In the genomic region with DNA sequence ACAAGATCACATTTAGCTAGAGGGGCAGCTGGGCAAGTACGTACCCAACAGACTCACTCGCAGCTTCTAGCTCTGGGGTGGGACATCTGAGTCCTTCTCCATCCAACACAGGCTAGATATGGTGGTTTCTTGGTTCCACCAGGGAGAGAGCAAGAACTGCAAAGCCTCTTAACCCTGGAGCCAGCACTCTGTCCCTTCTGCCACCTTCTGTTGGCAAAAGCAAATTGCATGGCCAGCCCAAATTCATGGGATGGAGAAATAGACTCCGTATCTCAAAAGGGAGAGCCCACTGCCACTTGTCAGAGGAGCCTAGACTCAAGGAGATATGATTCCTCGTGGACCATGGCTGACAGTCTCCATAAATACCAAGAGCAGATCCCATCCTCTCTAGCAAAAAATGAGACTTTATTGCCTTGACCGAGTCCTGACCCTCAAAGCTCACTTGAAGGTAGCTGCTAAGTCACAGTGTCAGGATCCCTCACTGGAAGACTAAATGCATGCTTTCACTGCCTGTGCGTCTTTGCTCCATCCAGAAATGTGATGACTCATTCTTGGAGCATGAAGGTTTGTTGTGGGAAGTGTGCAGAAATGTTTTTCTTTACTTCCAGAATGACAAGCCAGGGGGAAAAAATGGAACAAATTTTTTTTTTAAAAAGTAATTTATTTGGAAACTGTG, we compare ENCODE assay signal across 8 cellular contexts. TPM values are rescaled to one million over a fixed set of nuclear protein-coding genes. Genes with fewer than 3 reads are reported as not detected.
DNase-seq lines count a peak whose midpoint lies in the region; ATAC-seq, FAIRE-seq and TF ChIP-seq lines count a peak whose summit lies in the region.

No MANE protein-coding gene starts in this region.

- no peaks in the 10 kb centered on the region for H3K36me3 ChIP-seq in GM23338 (ENCODE audit: insufficient read depth)

- no peak for TF ChIP-seq EP300 in A549 (IDR thresholded peaks at IDR 0.05)

- H3K4me1 ChIP-seq in A549: peaks cover 10% of the 10 kb centered on the region
- no peaks in the 10 kb centered on the region for H3K4me1 ChIP-seq in GM23338 (ENCODE audit: insufficient read depth)

- no peaks in the 10 kb centered on the region for H3F3A ChIP-seq in GM23338 (replicated peaks; ENCODE audit: low read depth)

- H3K9me3 Mint-ChIP-seq in GM23338: peaks cover 34% of the 10 kb centered on the region
- H3K9me3 Mint-ChIP-seq in glutamatergic neuron (ENCODE audit: unreplicated experiment): no peaks in the 10 kb centered on the region

- H3K27ac Mint-ChIP-seq in GM23338: no peak overlapping the region
- no peak overlapping the region for H3K27ac Mint-ChIP-seq in glutamatergic neuron (ENCODE audit: unreplicated experiment)

- 47% methylated on average over 6 of the region's 6 CpGs for WGBS in A549 (ENCODE audit: missing lambda C conversion rate)

- CTCF ChIA-PET in A549 (lab: Yijun Ruan, JAX): interaction anchor here (0.7 to 5.6 kb wide), 7 partner anchors 10 to 203 kb away, joined by 3 to 37 read pairs (median 3); a partner anchor contains a TSS

- peak; percentile 36; the same call in 1 of the 3 replicates for TF ChIP-seq CTCF in A549 (IDR thresholded peaks at IDR 0.05)
- TF ChIP-seq CTCF in GM23338 (conservative IDR thresholded peaks at IDR 0.05; ENCODE audit: low read depth in 2 of 2): peak; percentile 62 to 85
- peak; percentile 21 for TF ChIP-seq CTCF in glutamatergic neuron (IDR thresholded peaks at IDR 0.05; ENCODE audit: partially characterized antibody, unreplicated experiment)

- ATAC-seq in A549 (peak; percentile 80 to 89), GM23338 (peak; percentile 92)

- no peaks in the 10 kb centered on the region for H3K79me2 ChIP-seq in GM23338 (replicated peaks; ENCODE audit: insufficient read depth)

- no peak overlapping the region for H2AFZ ChIP-seq in GM23338

- H3K27me3 ChIP-seq in GM23338 (ENCODE audit: insufficient read depth): no peaks in the 10 kb centered on the region

- peak; percentile 46 to 57 for DNase-seq in A549 (ENCODE audit: low read depth in 1 of 2, low spot score in 1 of 2)
- DNase-seq in GM23338 (ENCODE audit: low spot score): peak; percentile 69
- DNase-seq in RPMI8226: peak; percentile 29
- DNase-seq in glutamatergic neuron: peak; percentile 39
- no peak for DNase-seq in stimulated activated CD8-positive, alpha-beta memory T cell treated with anti-CD3 and anti-CD28 coated beads, Interleukin-4, amount 100 ng/mL, for 48 hours
- no peak for DNase-seq in middle frontal gyrus (ENCODE audit: extremely low spot score, low spot score)
- no peak for DNase-seq in HPDE6-E6E7 (ENCODE audit: extremely low spot score)
- DNase-seq in NCI-H2171 (lab: John Stamatoyannopoulos, UW): no peak

- peaks cover 3% of the 10 kb centered on the region; the same call in 1 of the 2 replicates for H3K9me2 ChIP-seq in GM23338 (ENCODE audit: insufficient read depth)

- no peaks in the 10 kb centered on the region for H3K9me3 ChIP-seq in A549

- H3K4me2 ChIP-seq in A549: peak overlapping the region; percentile 51
- no peak overlapping the region for H3K4me2 ChIP-seq in GM23338

- H3K4me3 ChIP-seq in A549: no peak overlapping the region
- H3K4me3 ChIP-seq in GM23338: no peak overlapping the region

- H3K27me3 Mint-ChIP-seq in GM23338 (ENCODE audit: insufficient read depth, low read depth, poor library complexity): peaks cover 11% of the 10 kb centered on the region
- H3K27me3 Mint-ChIP-seq in glutamatergic neuron (ENCODE audit: unreplicated experiment): no peaks in the 10 kb centered on the region

- no peaks in the 10 kb centered on the region for H4K20me1 ChIP-seq in GM23338 (replicated peaks; ENCODE audit: insufficient read depth)

- POLR2A ChIA-PET in A549 (lab: Yijun Ruan, JAX): no interaction called here

- no peak overlapping the region for H3K4me3 Mint-ChIP-seq in GM23338
- no peak overlapping the region for H3K4me3 Mint-ChIP-seq in glutamatergic neuron (ENCODE audit: unreplicated experiment)

- H3K4me1 Mint-ChIP-seq in GM23338 (peaks cover 6% of the 10 kb centered on the region; the same call in 2 of the 3 replicates), glutamatergic neuron (ENCODE audit: low read depth, unreplicated experiment) (no peaks in the 10 kb centered on the region)

- H3K27ac ChIP-seq in A549 (0 out of 6 replicates have a peak overlapping the region, but pooled peaks of 1 of the 2 experiments have one; percentile 21), GM23338 (ENCODE audit: low read depth) (no peak overlapping the region)

- TF ChIP-seq RAD21 in A549 (conservative IDR thresholded peaks at IDR 0.05 in 1 of 2, IDR thresholded peaks at IDR 0.05 in 1 of 2): peak; percentile 31 to 56; a peak in 2 of 5 replicates

- FAIRE-seq in A549 (lab: Jason Lieb, UNC): no peak

- peaks cover 14% of the 10 kb centered on the region; the same call in 2 of the 3 replicates for H3K36me3 Mint-ChIP-seq in GM23338 (ENCODE audit: low read depth)
- H3K36me3 Mint-ChIP-seq in glutamatergic neuron (ENCODE audit: unreplicated experiment): peaks cover 15% of the 10 kb centered on the region

- no peak for TF ChIP-seq POLR2A in A549 (IDR thresholded peaks at IDR 0.05; ENCODE audit: low read length)

TF ChIP-seq in A549, 52 proteins besides CTCF, POLR2A, EP300 and RAD21:
- no peak for TF ChIP-seq JUNB (IDR thresholded peaks at IDR 0.05)
- no peak for TF ChIP-seq KDM5A (IDR thresholded peaks at IDR 0.05)
- TF ChIP-seq FOSL2 (IDR thresholded peaks at IDR 0.05): peak; percentile 37; the same call in 1 of the 2 replicates
- peak; percentile 78 for TF ChIP-seq FOSL2 (CRISPR knock-in tag; IDR thresholded peaks at IDR 0.05)
- 0 out of 2 replicates have a peak, but pooled peaks have one; percentile 16 for TF ChIP-seq NFE2L2 (conservative IDR thresholded peaks at IDR 0.05; ENCODE audit: low read length)
- TF ChIP-seq CHD2 (IDR thresholded peaks at IDR 0.05; ENCODE audit: low read length, partially characterized antibody): no peak
- no peak for TF ChIP-seq NR3C1 (IDR thresholded peaks at IDR 0.05)
- TF ChIP-seq SMC3 (IDR thresholded peaks at IDR 0.05): peak; percentile 26; the same call in 1 of the 3 replicates

TF ChIP-seq in GM23338, 12 proteins besides CTCF, POLR2A, EP300 and RAD21 (continues in another document):
- TF ChIP-seq ZNF114 (CRISPR knock-in tag; IDR thresholded peaks at IDR 0.05) (no peak), ZNF331 (CRISPR knock-in tag; IDR thresholded peaks at IDR 0.05; ENCODE audit: low read depth) (no peak), EZH2phosphoT487 (IDR thresholded peaks at IDR 0.05; ENCODE audit: unreplicated experiment) (no peak), JUNB (IDR thresholded peaks at IDR 0.05; ENCODE audit: unreplicated experiment) (no peak), POLR2AphosphoS5 (IDR thresholded peaks at IDR 0.05; ENCODE audit: low read depth) (no peak), NANOG (IDR thresholded peaks at IDR 0.05; ENCODE audit: borderline replicate concordance) (no peak)
- TF ChIP-seq, protein P1, sequence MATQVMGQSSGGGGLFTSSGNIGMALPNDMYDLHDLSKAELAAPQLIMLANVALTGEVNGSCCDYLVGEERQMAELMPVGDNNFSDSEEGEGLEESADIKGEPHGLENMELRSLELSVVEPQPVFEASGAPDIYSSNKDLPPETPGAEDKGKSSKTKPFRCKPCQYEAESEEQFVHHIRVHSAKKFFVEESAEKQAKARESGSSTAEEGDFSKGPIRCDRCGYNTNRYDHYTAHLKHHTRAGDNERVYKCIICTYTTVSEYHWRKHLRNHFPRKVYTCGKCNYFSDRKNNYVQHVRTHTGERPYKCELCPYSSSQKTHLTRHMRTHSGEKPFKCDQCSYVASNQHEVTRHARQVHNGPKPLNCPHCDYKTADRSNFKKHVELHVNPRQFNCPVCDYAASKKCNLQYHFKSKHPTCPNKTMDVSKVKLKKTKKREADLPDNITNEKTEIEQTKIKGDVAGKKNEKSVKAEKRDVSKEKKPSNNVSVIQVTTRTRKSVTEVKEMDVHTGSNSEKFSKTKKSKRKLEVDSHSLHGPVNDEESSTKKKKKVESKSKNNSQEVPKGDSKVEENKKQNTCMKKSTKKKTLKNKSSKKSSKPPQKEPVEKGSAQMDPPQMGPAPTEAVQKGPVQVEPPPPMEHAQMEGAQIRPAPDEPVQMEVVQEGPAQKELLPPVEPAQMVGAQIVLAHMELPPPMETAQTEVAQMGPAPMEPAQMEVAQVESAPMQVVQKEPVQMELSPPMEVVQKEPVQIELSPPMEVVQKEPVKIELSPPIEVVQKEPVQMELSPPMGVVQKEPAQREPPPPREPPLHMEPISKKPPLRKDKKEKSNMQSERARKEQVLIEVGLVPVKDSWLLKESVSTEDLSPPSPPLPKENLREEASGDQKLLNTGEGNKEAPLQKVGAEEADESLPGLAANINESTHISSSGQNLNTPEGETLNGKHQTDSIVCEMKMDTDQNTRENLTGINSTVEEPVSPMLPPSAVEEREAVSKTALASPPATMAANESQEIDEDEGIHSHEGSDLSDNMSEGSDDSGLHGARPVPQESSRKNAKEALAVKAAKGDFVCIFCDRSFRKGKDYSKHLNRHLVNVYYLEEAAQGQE (IDR thresholded peaks at IDR 0.05; ENCODE audit: unreplicated experiment): no peak

RNA-seq across cellular contexts. Expression of a gene that starts 28.8 kb away (rescaled TPM):
- 0.12 and 0.15 TPM in 2 replicates for polyA plus RNA-seq in A549 (2011; rRNA removed)
- 0.16 and 0.21 TPM in 2 replicates for polyA plus RNA-seq in A549 (2012; cell fraction: cytosol; rRNA removed)
- 0.37 and 0.47 TPM in 2 replicates for polyA plus RNA-seq in A549 (2012; cell fraction: nucleus; rRNA removed)
- 0.53 to 0.66 TPM (median 0.53 TPM) in 3 replicates for polyA plus RNA-seq in A549 (2017; fragmentation: RNase III; extraction: RNeasy Plus Mini Kit Qiagen cat#74134 plus additional on column Dnase treatment)
- 0.24 and 0.54 TPM in 2 replicates for polyA minus RNA-seq in A549 (2011; rRNA and poly(A)+ RNA removed)
- total RNA-seq in GM23338 (2014; rRNA removed; shearing (Covaris generic)): 15.5 and 18.8 TPM in 2 replicates
- 6.0 and 8.1 TPM in 2 replicates for polyA plus RNA-seq in GM23338 (2016; fragmentation: Nextera tagmentation; extraction: Ambion mirVana)
- total RNA-seq in glutamatergic neuron (ENCODE audit: unreplicated experiment): 51.1 TPM

Comparison
In these comparisons a context has a peak if more than half of its experiments do, and no peak if none do; other contexts are left out.
1. DNase-seq: peak in A549 (2 of 2), GM23338 (single experiment), RPMI8226 (single experiment) and glutamatergic neuron (single experiment); none in stimulated activated CD8-positive, alpha-beta memory T cell treated with anti-CD3 and anti-CD28 coated beads, Interleukin-4, amount 100 ng/mL, for 48 hours (single experiment), middle frontal gyrus (single experiment), HPDE6-E6E7 (single experiment) and NCI-H2171 (single experiment).
2. CTCF ChIP-seq: peak in every context shown above with its lines; median percentile 74 in GM23338; 36 in A549; 21 in glutamatergic neuron.